Comparison of ENCODE assay signal across 28 cellular contexts in genomic region chr10:21935439-21936023, GRCh38.
"Had no signal": no experiment of that assay in that cellular context is flagged by ENCODE, and none has a peak within 500 bp of the region (broad histone marks: within the 10 kb centered on the region; RNA-seq: fewer than 3 reads in every experiment).

No MANE protein-coding gene starts in this region.

- H3K27ac ChIP-seq: colonic mucosa, coronary artery, dorsolateral prefrontal cortex, epithelial cell of prostate, esophagus muscularis mucosa, esophagus squamous epithelium, foreskin keratinocyte, gastrocnemius medialis, gastroesophageal sphincter, heart left ventricle, heart right ventricle had no signal

- H3K27ac Mint-ChIP-seq: dendritic cell treated with granulocyte-macrophage colony-stimulating factor and Interleukin-4, amounts not matched to agents 40 ng/mL and 50 ng/mL, for 4 days; effector memory CD8-positive, alpha-beta T cell; endodermal cell had no signal

- ATAC-seq: effector memory CD8-positive, alpha-beta T cell; esophagus mucosa; foreskin keratinocyte; gastrocnemius medialis; gastroesophageal sphincter; heart left ventricle; heart right ventricle had no signal

- H3K4me3 Mint-ChIP-seq: dendritic cell treated with granulocyte-macrophage colony-stimulating factor and Interleukin-4, amounts not matched to agents 40 ng/mL and 50 ng/mL, for 4 days; effector memory CD8-positive, alpha-beta T cell; endodermal cell had no signal

- H3K4me1 ChIP-seq: colonic mucosa, esophagus squamous epithelium, gastrocnemius medialis, gastroesophageal sphincter had no signal

- FAIRE-seq: colon, endometrium, endothelial cell of umbilical vein had no signal

- DNase-seq: colonic mucosa; cortex of kidney; dermis blood vessel endothelial cell; dorsolateral prefrontal cortex; effector CD4-positive, alpha-beta T cell; effector CD8-positive, alpha-beta T cell; effector memory CD4-positive, alpha-beta T cell; effector memory CD8-positive, alpha-beta T cell; endodermal cell; erythroblast; esophagus squamous epithelium; foreskin fibroblast; foreskin keratinocyte; foreskin melanocyte; gastrocnemius medialis; glutamatergic neuron; head of caudate nucleus; heart left ventricle; heart right ventricle had no signal

- H3K27me3 ChIP-seq: colonic mucosa, dorsolateral prefrontal cortex, esophagus muscularis mucosa, esophagus squamous epithelium, foreskin keratinocyte, gastrocnemius medialis, gastroesophageal sphincter, heart left ventricle, heart right ventricle had no signal

- H3K9me3 ChIP-seq: colonic mucosa had no signal

- H3K36me3 ChIP-seq: colonic mucosa, esophagus muscularis mucosa, gastrocnemius medialis, gastroesophageal sphincter, heart left ventricle had no signal

- H3K27me3 Mint-ChIP-seq: dendritic cell treated with granulocyte-macrophage colony-stimulating factor and Interleukin-4, amounts not matched to agents 40 ng/mL and 50 ng/mL, for 4 days; effector memory CD8-positive, alpha-beta T cell had no signal

- H3K4me3 ChIP-seq: colonic mucosa, coronary artery, dorsolateral prefrontal cortex, esophagus muscularis mucosa, esophagus squamous epithelium, gastrocnemius medialis, gastroesophageal sphincter, heart left ventricle, heart right ventricle had no signal
